In the genomic region with DNA sequence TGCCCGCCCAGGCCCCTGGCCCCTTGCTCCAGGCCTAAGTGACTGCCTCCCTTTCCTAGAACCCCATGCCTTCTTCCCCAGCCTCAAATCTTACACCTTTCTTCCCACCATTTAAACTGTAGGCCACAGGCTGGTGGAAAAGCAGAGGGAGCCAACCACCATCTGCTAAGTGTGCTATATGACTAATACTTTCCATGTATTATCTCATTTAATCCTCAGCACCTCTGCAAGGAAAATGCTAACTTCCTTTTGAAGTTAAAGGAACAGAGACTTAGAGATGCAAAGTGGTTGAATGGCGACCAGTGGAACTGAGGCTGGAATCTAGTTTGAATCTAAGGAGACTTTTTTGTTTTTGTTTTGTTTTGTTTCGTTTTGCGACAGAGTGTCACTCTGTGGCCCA, we compare ENCODE assay signal across 17 cellular contexts.
"Had no signal": no experiment of that assay in that cellular context is flagged by ENCODE, and none has a peak within 500 bp of the region (broad histone marks: within the 10 kb centered on the region; RNA-seq: fewer than 3 reads in every experiment).

No MANE protein-coding gene starts in this region.

- H3K4me1 ChIP-seq: pancreas, tibial artery, uterus had no signal

- H3K4me3 ChIP-seq: hepatocyte, pancreas, tibial artery, upper lobe of left lung, uterus had no signal

- H3K36me3 ChIP-seq: pancreas, tibial artery, upper lobe of left lung, uterus had no signal

- ATAC-seq: left colon, pancreas, right cardiac atrium had no signal

- H2AFZ ChIP-seq: hepatocyte had no signal

- H3K4me2 ChIP-seq: hepatocyte had no signal

- DNase-seq: effector CD4-positive, alpha-beta T cell; endodermal cell; erythroblast; foreskin melanocyte; left colon; mesendoderm; naive B cell; occipital lobe; pancreas; right cardiac atrium; small intestine; stimulated activated CD4-positive, alpha-beta T cell treated with anti-CD3 and anti-CD28 coated beads, Interleukin-2, amount 100 ng/mL, for 48 hours; stimulated activated naive CD4-positive, alpha-beta T cell treated with Interleukin-2 at 50 U/mL for 16 hours; tibial artery; upper lobe of left lung; uterus had no signal

- H3K79me2 ChIP-seq: hepatocyte had no signal

- H3K9me3 ChIP-seq: pancreas, tibial artery, upper lobe of left lung, uterus had no signal

- H3K27me3 ChIP-seq: hepatocyte, pancreas, upper lobe of left lung, uterus had no signal

- H3K27ac ChIP-seq: hepatocyte, pancreas, tibial artery, upper lobe of left lung, uterus had no signal
